In genomic region chr5:178624626-178625546, GRCh38 we compare ENCODE assay signal across 8 cellular contexts. TPM values are rescaled to one million over a fixed set of nuclear protein-coding genes. Genes with fewer than 3 reads are reported as not detected.
DNase-seq lines count a peak whose midpoint lies in the region; ATAC-seq and TF ChIP-seq lines count a peak whose summit lies in the region.

No MANE protein-coding gene starts in this region.

- H2AFZ ChIP-seq in GM23248 = peak overlapping the region; percentile 84; the same call in 1 of the 2 replicates

- in situ Hi-C loops in GM23248 (cut with MboI) = no loop called here

- DNase-seq in GM23248 (peak; percentile 73), T-cell (no peak), NCI-H82 treated with DMSO at 0.1 percent for 48 hours (lab: John Stamatoyannopoulos, UW; ENCODE audit: unreplicated experiment) (no peak), middle frontal gyrus (ENCODE audit: extremely low spot score, low spot score) (no peak), sciatic nerve (ENCODE audit: low spot score) (no peak)

- H3K4me2 ChIP-seq in GM23248 (ENCODE audit: unreplicated experiment) = peak overlapping the region; percentile 97

- peak overlapping the region; percentile 96 for H3K9ac ChIP-seq in GM23248
- H3K9ac ChIP-seq in skeletal muscle tissue (ENCODE audit: low read depth in 1 of 3, low read length in 3 of 3) = peak overlapping the region; percentile 99 to 100 (median 99)

- peaks cover 54 to 57% (median 54%) of the 10 kb centered on the region in 3 donors for H3K4me1 Mint-ChIP-seq in T-cell

- H3K9me3 ChIP-seq in GM23248 (ENCODE audit: low read depth) (no peaks in the 10 kb centered on the region), gastroesophageal sphincter (no peaks in the 10 kb centered on the region), skeletal muscle tissue (ENCODE audit: control insufficient read depth in 3 of 3, low read length in 3 of 3) (no peaks in the 10 kb centered on the region)

- H3K79me2 ChIP-seq in GM23248 (ENCODE audit: insufficient read depth) = peaks cover 68% of the 10 kb centered on the region

- 2% methylated on average over 15 of the region's 15 CpGs for whole genome bisulfite sequencing in GM23248 (ENCODE audit: low coverage in 1 of 2, low lambda C conversion rate in 2 of 2, missing lambda C conversion rate in 2 of 2), 2 experiments
- WGBS in gastroesophageal sphincter (ENCODE audit: low coverage in 1 of 2), 2 donors = 7 to 14% methylated on average over 12 to 15 of the region's 15 CpGs

- H3K4me1 ChIP-seq in GM23248 (ENCODE audit: insufficient read depth) = peaks cover 24% of the 10 kb centered on the region
- H3K4me1 ChIP-seq in gastroesophageal sphincter = peaks cover 10 to 57% (median 16%) of the 10 kb centered on the region in 3 donors
- H3K4me1 ChIP-seq in skeletal muscle tissue (ENCODE audit: control insufficient read depth in 3 of 3, insufficient read depth in 3 of 3, low read length in 3 of 3) = peaks cover 17 to 40% (median 28%) of the 10 kb centered on the region in 3 donors

- ATAC-seq in T-cell (replicated peaks in 1 of 4) (no peak), gastroesophageal sphincter (no peak), GM18868 (IDR thresholded peaks at IDR 0.05; ENCODE audit: unreplicated experiment) (no peak), sciatic nerve (no peak)

- TF ChIP-seq EP300 in gastroesophageal sphincter (IDR thresholded peaks at IDR 0.05) = no peak

- peaks cover 22% of the 10 kb centered on the region for H3K36me3 Mint-ChIP-seq in T-cell

- peak overlapping the region; percentile 98 for H3K4me3 ChIP-seq in GM23248
- peak overlapping the region; percentile 53 to 82 for H3K4me3 ChIP-seq in gastroesophageal sphincter
- peak overlapping the region; percentile 89 to 95 (median 91) for H3K4me3 ChIP-seq in skeletal muscle tissue (ENCODE audit: low read length in 3 of 3)

- POLR2A ChIA-PET in T-cell (lab: Charles Lee) = interaction anchor here (0.6 to 0.7 kb wide), 2 partner anchors 9 to 375 kb away, joined by 3 to 10 read pairs; no protein-coding TSS in a partner anchor

- H3K27ac ChIP-seq in GM23248 = peak overlapping the region; percentile 81
- peak overlapping the region in 3 of 4 donors; percentile 96 to 99 (median 98) for H3K27ac ChIP-seq in gastroesophageal sphincter
- peak overlapping the region; percentile 97 for H3K27ac ChIP-seq in skeletal muscle tissue (ENCODE audit: low read depth, low read length)

- intact Hi-C loops in sciatic nerve (cut with DNase I) = no loop called here

- H3K27ac Mint-ChIP-seq in T-cell = peak overlapping the region; percentile 28 to 43

- peaks cover 32% of the 10 kb centered on the region for H3K36me3 ChIP-seq in GM23248 (ENCODE audit: low read depth)
- H3K36me3 ChIP-seq in gastroesophageal sphincter = peaks cover 5 to 33% of the 10 kb centered on the region in 2 donors
- peaks cover 12 to 24% (median 21%) of the 10 kb centered on the region in 3 donors for H3K36me3 ChIP-seq in skeletal muscle tissue (ENCODE audit: control insufficient read depth in 3 of 3, insufficient read depth in 3 of 3, low read length in 3 of 3)

- no peak for TF ChIP-seq CTCF in gastroesophageal sphincter (IDR thresholded peaks at IDR 0.05)

- peaks cover 28% of the 10 kb centered on the region for H3F3A ChIP-seq in GM23248 (ENCODE audit: insufficient read depth)

- no peaks in the 10 kb centered on the region for H3K27me3 Mint-ChIP-seq in T-cell

- H3K4me3 Mint-ChIP-seq in T-cell = peak overlapping the region; percentile 91 to 99 (median 98)

- CTCF ChIA-PET in T-cell (lab: Charles Lee) = interaction anchor here in 1 of 2 donors (1.4 kb wide), 1 partner anchor 13 kb away, joined by 4 read pairs; no protein-coding TSS in a partner anchor

- no peaks in the 10 kb centered on the region for H3K9me3 Mint-ChIP-seq in T-cell

- no peaks in the 10 kb centered on the region for H3K27me3 ChIP-seq in GM23248 (replicated peaks; ENCODE audit: insufficient read depth)
- no peaks in the 10 kb centered on the region for H3K27me3 ChIP-seq in gastroesophageal sphincter
- H3K27me3 ChIP-seq in skeletal muscle tissue (ENCODE audit: control insufficient read depth in 3 of 3, insufficient read depth in 3 of 3, low read length in 3 of 3) = no peaks in the 10 kb centered on the region

- no peaks in the 10 kb centered on the region; the same call in 1 of the 2 replicates for H4K20me1 ChIP-seq in GM23248 (ENCODE audit: insufficient read depth)

- no peaks in the 10 kb centered on the region for H3K9me2 ChIP-seq in GM23248 (ENCODE audit: insufficient read depth)

- TF ChIP-seq POLR2A in gastroesophageal sphincter (IDR thresholded peaks at IDR 0.05) = no peak

RNA-seq across cellular contexts. Expression of gene CLK4, which starts 2.0 kb away (rescaled TPM):
- 14.1 and 19.0 TPM in 2 replicates for total RNA-seq in GM23248 (2014; rRNA removed; shearing (Covaris generic))
- polyA plus RNA-seq in GM23248 (2016; fragmentation: Nextera tagmentation; extraction: Ambion mirVana) = 11.0 and 11.8 TPM in 2 replicates
- total RNA-seq in T-cell (10 to 100 TPM; 83.2 to 93.5 (median 86.5) TPM), gastroesophageal sphincter (10 to 100 TPM; 16.0 to 59.0 (median 27.2) TPM), skeletal muscle tissue (25.6 TPM), sciatic nerve (52.8 TPM)

RNA-seq across cellular contexts. Expression of gene COL23A1, which starts 34.7 kb away (rescaled TPM):
- total RNA-seq in GM23248 (2014; rRNA removed; shearing (Covaris generic)) = not detected in 2 replicates
- polyA plus RNA-seq in GM23248 (2016; fragmentation: Nextera tagmentation; extraction: Ambion mirVana) = not detected in 2 replicates
- total RNA-seq in T-cell = under 1 TPM in 2 of 5 donors, not detected in 3; 0.07 to 0.13 TPM
- total RNA-seq in gastroesophageal sphincter = 1 to 10 TPM in 3 of 4 donors, under 1 TPM in 1; 0.93 to 4.6 (median 2.4) TPM
- 0.52 TPM for total RNA-seq in skeletal muscle tissue
- total RNA-seq in sciatic nerve = 10.7 TPM
